Comparison of ENCODE assay signal across 8 cellular contexts in genomic region chr14:95561001-95561412, GRCh38. TPM values are rescaled to one million over a fixed set of nuclear protein-coding genes. Genes with fewer than 3 reads are reported as not detected.
DNase-seq lines count a peak whose midpoint lies in the region; ATAC-seq, FAIRE-seq and TF ChIP-seq lines count a peak whose summit lies in the region.

No MANE protein-coding gene starts in this region.

- H3K27ac ChIP-seq in SK-N-MC = no peak overlapping the region

- DNase-seq in GM12865 (ENCODE audit: low read depth) (peak; percentile 93), NCI-H1092 treated with DMSO at 0.1 percent for 48 hours (lab: John Stamatoyannopoulos, UW) (peak; percentile 95), SK-N-MC (ENCODE audit: low read depth, low spot score) (peak; percentile 63), glomerular visceral epithelial cell (ENCODE audit: extremely low spot score) (peak; percentile 87), posterior cingulate gyrus (peak; percentile 80 to 98 (median 92)), urothelium cell line (ENCODE audit: low spot score) (peak; percentile 79)
- DNase-seq in activated naive CD4-positive, alpha-beta T cell treated with anti-CD3 and anti-CD28 coated beads for 36 hours = peak; percentile 96

- peaks cover 2% of the 10 kb centered on the region for H3K27me3 Mint-ChIP-seq in activated naive CD4-positive, alpha-beta T cell treated with anti-CD3 and anti-CD28 coated beads for 36 hours (ENCODE audit: low read depth)

- intact Hi-C loops in activated naive CD4-positive, alpha-beta T cell treated with anti-CD3 and anti-CD28 coated beads for 36 hours (cut with micrococcal nuclease) = loop anchor here (1.0 to 10.0 kb wide), 5 partner anchors 123 to 714 kb away; no protein-coding TSS in a partner anchor
- intact Hi-C loops in posterior cingulate gyrus (cut with DNase I) = loop anchor here (1.0 to 10.0 kb wide), 4 partner anchors 213 to 714 kb away; no protein-coding TSS in a partner anchor

- H3K36me3 ChIP-seq in SK-N-MC (ENCODE audit: insufficient read depth, low read length) = no peaks in the 10 kb centered on the region

- TF ChIP-seq CTCF in GM12865 (IDR thresholded peaks at IDR 0.05; ENCODE audit: insufficient read depth, low read depth, low read length, missing control alignments) = peak; percentile 96

- no peaks in the 10 kb centered on the region for H3K9me3 Mint-ChIP-seq in activated naive CD4-positive, alpha-beta T cell treated with anti-CD3 and anti-CD28 coated beads for 36 hours

- no peak overlapping the region for H3K9ac ChIP-seq in SK-N-MC (ENCODE audit: insufficient read length)

- H3K36me3 Mint-ChIP-seq in activated naive CD4-positive, alpha-beta T cell treated with anti-CD3 and anti-CD28 coated beads for 36 hours (ENCODE audit: low read depth) = no peaks in the 10 kb centered on the region

- no peak overlapping the region for H3K4me3 Mint-ChIP-seq in activated naive CD4-positive, alpha-beta T cell treated with anti-CD3 and anti-CD28 coated beads for 36 hours

- ATAC-seq in HG02610 (IDR thresholded peaks at IDR 0.05; ENCODE audit: unreplicated experiment) = peak; percentile 90

- no peaks in the 10 kb centered on the region for H3K4me1 Mint-ChIP-seq in activated naive CD4-positive, alpha-beta T cell treated with anti-CD3 and anti-CD28 coated beads for 36 hours (ENCODE audit: low read depth)

- H3K9me3 ChIP-seq in SK-N-MC (ENCODE audit: low read depth, low read length) = no peaks in the 10 kb centered on the region

- no peak for FAIRE-seq in urothelium cell line (lab: Jason Lieb, UNC)

- CTCF ChIA-PET in activated naive CD4-positive, alpha-beta T cell treated with anti-CD3 and anti-CD28 coated beads for 36 hours (lab: Charles Lee) = interaction anchor here (0.7 to 3.1 kb wide), 9 partner anchors 13 to 438 kb away, joined by 3 to 21 read pairs (median 4); no protein-coding TSS in a partner anchor

- H3K27ac Mint-ChIP-seq in activated naive CD4-positive, alpha-beta T cell treated with anti-CD3 and anti-CD28 coated beads for 36 hours = no peak overlapping the region

- H3K4me3 ChIP-seq in GM12865 (ENCODE audit: low read depth, low read length) (no peak overlapping the region), SK-N-MC (no peak overlapping the region)

RNA-seq across cellular contexts. Expression of gene GLRX5, which starts 26.2 kb away (rescaled TPM):
- 10 to 100 TPM; 34.2 to 34.6 TPM for total RNA-seq in activated naive CD4-positive, alpha-beta T cell treated with anti-CD3 and anti-CD28 coated beads for 36 hours

RNA-seq across cellular contexts. Expression of gene SYNE3, which starts 44.6 kb away (rescaled TPM):
- 10 to 100 TPM; 21.6 to 22.8 TPM for total RNA-seq in activated naive CD4-positive, alpha-beta T cell treated with anti-CD3 and anti-CD28 coated beads for 36 hours
